1 cellular context compared by ENCODE assay signal in the genomic region with DNA sequence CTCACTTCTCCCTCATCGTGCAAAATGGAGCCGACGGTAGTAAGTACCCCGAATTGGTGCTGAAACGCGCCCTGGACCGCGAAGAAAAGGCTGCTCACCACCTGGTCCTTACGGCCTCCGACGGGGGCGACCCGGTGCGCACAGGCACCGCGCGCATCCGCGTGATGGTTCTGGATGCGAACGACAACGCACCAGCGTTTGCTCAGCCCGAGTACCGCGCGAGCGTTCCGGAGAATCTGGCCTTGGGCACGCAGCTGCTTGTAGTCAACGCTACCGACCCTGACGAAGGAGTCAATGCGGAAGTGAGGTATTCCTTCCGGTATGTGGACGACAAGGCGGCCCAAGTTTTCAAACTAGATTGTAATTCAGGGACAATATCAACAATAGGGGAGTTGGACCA.
TF ChIP-seq lines count a peak whose summit lies in the region.

No MANE protein-coding gene starts in this region.

TF ChIP-seq in GM12878, 131 proteins besides CTCF, POLR2A, EP300 and RAD21:
- TF ChIP-seq MXI1 (IDR thresholded peaks at IDR 0.05; ENCODE audit: low read depth, low read length): no peak
- no peak for TF ChIP-seq BMI1 (IDR thresholded peaks at IDR 0.05; ENCODE audit: borderline replicate concordance)
- TF ChIP-seq TCF12 (IDR thresholded peaks at IDR 0.05; ENCODE audit: low read depth, low read length): no peak
- TF ChIP-seq, protein P1, sequence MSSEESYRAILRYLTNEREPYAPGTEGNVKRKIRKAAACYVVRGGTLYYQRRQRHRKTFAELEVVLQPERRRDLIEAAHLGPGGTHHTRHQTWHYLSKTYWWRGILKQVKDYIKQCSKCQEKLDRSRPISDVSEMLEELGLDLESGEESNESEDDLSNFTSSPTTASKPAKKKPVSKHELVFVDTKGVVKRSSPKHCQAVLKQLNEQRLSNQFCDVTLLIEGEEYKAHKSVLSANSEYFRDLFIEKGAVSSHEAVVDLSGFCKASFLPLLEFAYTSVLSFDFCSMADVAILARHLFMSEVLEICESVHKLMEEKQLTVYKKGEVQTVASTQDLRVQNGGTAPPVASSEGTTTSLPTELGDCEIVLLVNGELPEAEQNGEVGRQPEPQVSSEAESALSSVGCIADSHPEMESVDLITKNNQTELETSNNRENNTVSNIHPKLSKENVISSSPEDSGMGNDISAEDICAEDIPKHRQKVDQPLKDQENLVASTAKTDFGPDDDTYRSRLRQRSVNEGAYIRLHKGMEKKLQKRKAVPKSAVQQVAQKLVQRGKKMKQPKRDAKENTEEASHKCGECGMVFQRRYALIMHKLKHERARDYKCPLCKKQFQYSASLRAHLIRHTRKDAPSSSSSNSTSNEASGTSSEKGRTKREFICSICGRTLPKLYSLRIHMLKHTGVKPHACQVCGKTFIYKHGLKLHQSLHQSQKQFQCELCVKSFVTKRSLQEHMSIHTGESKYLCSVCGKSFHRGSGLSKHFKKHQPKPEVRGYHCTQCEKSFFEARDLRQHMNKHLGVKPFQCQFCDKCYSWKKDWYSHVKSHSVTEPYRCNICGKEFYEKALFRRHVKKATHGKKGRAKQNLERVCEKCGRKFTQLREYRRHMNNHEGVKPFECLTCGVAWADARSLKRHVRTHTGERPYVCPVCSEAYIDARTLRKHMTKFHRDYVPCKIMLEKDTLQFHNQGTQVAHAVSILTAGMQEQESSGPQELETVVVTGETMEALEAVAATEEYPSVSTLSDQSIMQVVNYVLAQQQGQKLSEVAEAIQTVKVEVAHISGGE (CRISPR knock-in tag; IDR thresholded peaks at IDR 0.05): no peak
- no peak for TF ChIP-seq ZNF207 (IDR thresholded peaks at IDR 0.05; ENCODE audit: borderline replicate concordance)
- TF ChIP-seq SIN3A (IDR thresholded peaks at IDR 0.05; ENCODE audit: low read depth, low read length): no peak
- no peak for TF ChIP-seq POLR2AphosphoS5 (IDR thresholded peaks at IDR 0.05; ENCODE audit: low read length)
- no peak for TF ChIP-seq ZNF622 (IDR thresholded peaks at IDR 0.05)
- TF ChIP-seq ESRRA (IDR thresholded peaks at IDR 0.05; ENCODE audit: low read length): no peak
- no peak for TF ChIP-seq HDAC6 (IDR thresholded peaks at IDR 0.05; ENCODE audit: unreplicated experiment)
- no peak for TF ChIP-seq STAT3 (IDR thresholded peaks at IDR 0.05; ENCODE audit: low read depth, low read length)
- TF ChIP-seq HDGF (IDR thresholded peaks at IDR 0.05): no peak
